In the genomic region with DNA sequence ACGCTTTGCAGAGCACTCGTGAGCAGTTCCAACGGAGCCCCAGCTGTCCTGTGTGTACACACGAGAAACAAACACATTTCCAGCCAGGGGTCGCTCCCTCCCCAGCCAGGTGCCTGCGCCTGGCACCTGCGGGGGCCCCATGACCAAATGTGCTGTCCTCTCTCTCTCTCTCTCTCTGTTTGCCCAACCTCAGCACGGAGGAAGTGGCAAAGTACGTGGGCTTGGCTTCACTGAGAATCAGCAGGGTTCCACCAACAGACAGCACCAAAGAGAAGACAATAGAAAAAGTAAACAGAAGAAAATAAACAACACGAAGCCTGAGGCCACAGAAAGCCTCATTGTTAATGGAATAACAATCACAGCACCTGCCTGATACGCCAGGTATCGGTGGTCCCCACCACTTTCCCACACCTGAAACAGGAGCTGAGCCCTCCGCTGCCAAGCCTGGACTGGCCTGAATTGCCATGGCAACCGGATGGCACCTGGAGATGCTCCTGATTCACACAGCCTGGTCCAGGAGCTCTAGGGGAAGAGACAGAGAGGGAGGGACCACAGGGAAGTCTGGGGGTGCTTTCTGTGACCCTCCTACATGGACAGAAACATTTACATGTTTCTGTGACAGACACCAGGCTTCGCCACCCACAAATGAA, we compare ENCODE assay signal across 1 cellular context.
TF ChIP-seq lines count a peak whose summit lies in the region.

No MANE protein-coding gene starts in this region.

TF ChIP-seq in Ishikawa, 13 proteins besides CTCF, POLR2A, EP300 and RAD21 (continued from another document):
- TF ChIP-seq REST (IDR thresholded peaks at IDR 0.05; ENCODE audit: low read depth) (no peak), FOXM1 (IDR thresholded peaks at IDR 0.05; ENCODE audit: borderline replicate concordance, low read depth) (no peak), USF1 (IDR thresholded peaks at IDR 0.05) (no peak), TCF12 (IDR thresholded peaks at IDR 0.05; ENCODE audit: low read depth) (no peak), ZBTB7A (IDR thresholded peaks at IDR 0.05; ENCODE audit: low read depth) (no peak), MAX (IDR thresholded peaks at IDR 0.05) (no peak), YY1 (IDR thresholded peaks at IDR 0.05; ENCODE audit: low read depth) (no peak), TAF1 (IDR thresholded peaks at IDR 0.05; ENCODE audit: low read depth) (no peak), CREB1 (IDR thresholded peaks at IDR 0.05; ENCODE audit: low read depth) (no peak), EGR1 (IDR thresholded peaks at IDR 0.05) (no peak), TEAD4 (IDR thresholded peaks at IDR 0.05) (no peak), NFIC (IDR thresholded peaks at IDR 0.05) (no peak)
